ENCODE assay signal across 28 cellular contexts in genomic region chr9:8815219-8815618, GRCh38.
"Had no signal": no experiment of that assay in that cellular context is flagged by ENCODE, and none has a peak within 500 bp of the region (broad histone marks: within the 10 kb centered on the region; RNA-seq: fewer than 3 reads in every experiment).

No MANE protein-coding gene starts in this region.

- H3K4me3 Mint-ChIP-seq: activated B cell treated with CpG ODN at 0.5 μM for 24 hours; activated CD8-positive, alpha-beta T cell treated with anti-CD3 and anti-CD28 coated beads for 36 hours; activated naive CD8-positive, alpha-beta T cell; activated T-cell treated with anti-CD3 and anti-CD28 coated beads, Interleukin-2, amount 50 U/mL, for 4 hours; activated T-helper 17 cell treated with anti-CD3 and anti-CD28 coated beads, Interleukin-2, amount 50 U/mL, for 72 hours; T-helper 17 cell; T-helper 2 cell treated with Interferon-gamma antibody and Interleukin-4, amounts not matched to agents 5 μg/mL and 100 μg/mL, for 36 hours had no signal

- H3K4me1 Mint-ChIP-seq: activated B cell treated with CpG ODN at 0.5 μM for 24 hours; activated T-helper 17 cell treated with anti-CD3 and anti-CD28 coated beads, Interleukin-2, amount 50 U/mL, for 72 hours; T-helper 17 cell had no signal

- ATAC-seq: activated CD4-positive, CD25-positive, alpha-beta regulatory T cell treated with anti-CD3 and anti-CD28 coated beads, Interleukin-2, amount 50 U/mL, for 24 hours; activated CD8-positive, alpha-beta T cell treated with anti-CD3 and anti-CD28 coated beads for 36 hours; activated T-cell treated with anti-CD3 and anti-CD28 coated beads, Interleukin-2, amount 50 U/mL, for 4 hours; activated T-helper 17 cell treated with anti-CD3 and anti-CD28 coated beads, Interleukin-2, amount 50 U/mL, for 72 hours; esophagus mucosa; T-helper 17 cell had no signal

- DNase-seq: activated B cell treated with CpG ODN at 0.5 μM for 24 hours; activated CD4-positive, alpha-beta T cell treated with anti-CD3 and anti-CD28 coated beads for 48 hours; activated CD4-positive, alpha-beta T cell treated with anti-CD3 and anti-CD28 coated beads, Interleukin-2, amount 50 U/mL, for 1 hour; activated CD4-positive, alpha-beta T cell treated with anti-CD3 and anti-CD28 coated beads, Interleukin-2, amount 50 U/mL, for 48 hours; activated CD8-positive, alpha-beta memory T cell treated with anti-CD3 and anti-CD28 coated beads for 24 hours; activated CD8-positive, alpha-beta T cell treated with anti-CD3 and anti-CD28 coated beads for 36 hours; activated effector memory CD4-positive, alpha-beta T cell treated with Interleukin-2 at 50 U/mL for 16 hours; activated gamma-delta T cell treated with Interleukin-2 at 50 U/mL for 16 hours; activated naive CD4-positive, alpha-beta T cell treated with anti-CD3 and anti-CD28 coated beads, Interleukin-2, amount 50 U/mL, for 16 hours; activated naive CD4-positive, alpha-beta T cell treated with Interleukin-2 at 50 U/mL for 16 hours; activated T-cell treated with anti-CD3 and anti-CD28 coated beads, Interleukin-2, amount 50 U/mL, for 4 hours; amniotic stem cell; anterior cingulate cortex; caudate nucleus; cortex of kidney; dermis blood vessel endothelial cell; effector CD8-positive, alpha-beta T cell; foreskin fibroblast; head of caudate nucleus; T-helper 1 cell; T-helper 17 cell; T1000; WERI-Rb-1 had no signal

- H3K27ac ChIP-seq: WERI-Rb-1 had no signal

- H3K27me3 Mint-ChIP-seq: activated B cell treated with CpG ODN at 0.5 μM for 24 hours; activated CD8-positive, alpha-beta T cell treated with anti-CD3 and anti-CD28 coated beads for 36 hours; activated naive CD8-positive, alpha-beta T cell; activated T-helper 17 cell treated with anti-CD3 and anti-CD28 coated beads, Interleukin-2, amount 50 U/mL, for 72 hours had no signal

- H3K27ac Mint-ChIP-seq: activated B cell treated with CpG ODN at 0.5 μM for 24 hours; activated CD8-positive, alpha-beta T cell treated with anti-CD3 and anti-CD28 coated beads for 36 hours; activated naive CD8-positive, alpha-beta T cell; activated T-helper 17 cell treated with anti-CD3 and anti-CD28 coated beads, Interleukin-2, amount 50 U/mL, for 72 hours; T-helper 17 cell; T-helper 2 cell treated with Interferon-gamma antibody and Interleukin-4, amounts not matched to agents 5 μg/mL and 100 μg/mL, for 36 hours had no signal

- H3K9me3 Mint-ChIP-seq: activated B cell treated with CpG ODN at 0.5 μM for 24 hours; activated CD8-positive, alpha-beta T cell treated with anti-CD3 and anti-CD28 coated beads for 36 hours; activated T-cell treated with anti-CD3 and anti-CD28 coated beads, Interleukin-2, amount 50 U/mL, for 4 hours; activated T-helper 17 cell treated with anti-CD3 and anti-CD28 coated beads, Interleukin-2, amount 50 U/mL, for 72 hours; T-helper 2 cell treated with Interferon-gamma antibody and Interleukin-4, amounts not matched to agents 5 μg/mL and 100 μg/mL, for 36 hours had no signal

- H3K36me3 ChIP-seq: WERI-Rb-1 had no signal

- H3K36me3 Mint-ChIP-seq: activated naive CD8-positive, alpha-beta T cell had no signal
